Comparison of ENCODE assay signal across 10 cellular contexts in genomic region chr13:84574851-84575250, GRCh38.
A peak's percentile ranks its signal among the peaks of the same experiment; 100 is the strongest.
DNase-seq lines count a peak whose midpoint lies in the region; ATAC-seq, FAIRE-seq and TF ChIP-seq lines count a peak whose summit lies in the region.
"Had no signal": no experiment of that assay in that cellular context is flagged by ENCODE, and none has a peak within 500 bp of the region (broad histone marks: within the 10 kb centered on the region; RNA-seq: fewer than 3 reads in every experiment).

No MANE protein-coding gene starts in this region.

- H3K27me3 Mint-ChIP-seq in CD14-positive monocyte (ENCODE audit: low read depth in 3 of 3) (no peaks in the 10 kb centered on the region), Calu3 (ENCODE audit: unreplicated experiment) (no peaks in the 10 kb centered on the region)

- H3K4me1 ChIP-seq in Karpas-422 (ENCODE audit: low read length) (no peaks in the 10 kb centered on the region), mesenchymal stem cell (ENCODE audit: control insufficient read depth, insufficient read depth, low read depth, low read length) (no peaks in the 10 kb centered on the region), HepG2 (ENCODE audit: insufficient read depth, low read length) (no peaks in the 10 kb centered on the region)
- H3K4me1 ChIP-seq: testis had no signal

- TF ChIP-seq POLR2A in HepG2 (IDR thresholded peaks at IDR 0.05; ENCODE audit: insufficient read depth in 1 of 2, low read depth in 2 of 2, low read length in 2 of 2): no peak

- BruUV-seq in Calu3 (replicated peaks; lab: Mats Ljungman, UMichigan) (no TSS peak), HepG2 (replicated peaks; lab: Mats Ljungman, UMichigan) (no TSS peak)

- CTCF ChIA-PET in Calu3 (lab: Charles Lee): no interaction called here
- CTCF ChIA-PET in HepG2 (lab: Yijun Ruan, JAX; ENCODE audit: low intra/inter-chr PET ratio, low total read pairs): no interaction called here

- H3K4me3 ChIP-seq in Karpas-422 (ENCODE audit: low read length): no peak overlapping the region
- no peak overlapping the region for H3K4me3 ChIP-seq in mesenchymal stem cell (ENCODE audit: insufficient read depth in 1 of 2, low read depth in 1 of 2, low read length in 2 of 2)
- no peak overlapping the region for H3K4me3 ChIP-seq in HepG2 (replicated peaks in 1 of 3; ENCODE audit: insufficient read depth in 1 of 3, low read depth in 2 of 3, low read length in 3 of 3)
- H3K4me3 ChIP-seq: testis had no signal

- no peak overlapping the region for H2AK5ac ChIP-seq in mesenchymal stem cell (ENCODE audit: low read length, severe bottlenecking)

- no peak overlapping the region for H3K4me2 ChIP-seq in Karpas-422 (ENCODE audit: low read depth, low read length, poor library complexity, severe bottlenecking)
- no peak overlapping the region for H3K4me2 ChIP-seq in mesenchymal stem cell (ENCODE audit: low read length, poor library complexity, severe bottlenecking)
- H3K4me2 ChIP-seq in HepG2 (ENCODE audit: low read depth, low read length): no peak overlapping the region

- H3K4me3 Mint-ChIP-seq in CD14-positive monocyte (no peak overlapping the region), Calu3 (ENCODE audit: low read depth, unreplicated experiment) (no peak overlapping the region)

- POLR2A ChIA-PET in HepG2 (lab: Yijun Ruan, JAX): no interaction called here

- no peak for TF ChIP-seq RAD21 in HepG2 (CRISPR knock-in tag; IDR thresholded peaks at IDR 0.05)

- H3K14ac ChIP-seq in mesenchymal stem cell (ENCODE audit: low read length in 2 of 2): no peak overlapping the region

- in situ Hi-C loops in HepG2 (cut with HindIII; ENCODE audit: extremely low pct_ligation_motif_present, low pct_unique_long_range_greater_than_20kb): no loop called here

- FAIRE-seq in HepG2 (lab: Jason Lieb, UNC): no peak

- H3K18ac ChIP-seq in mesenchymal stem cell (ENCODE audit: low read depth in 1 of 2, low read length in 2 of 2): no peak overlapping the region

- H3K4me1 Mint-ChIP-seq in CD14-positive monocyte: no peaks in the 10 kb centered on the region
- no peaks in the 10 kb centered on the region for H3K4me1 Mint-ChIP-seq in Calu3 (ENCODE audit: low read depth, unreplicated experiment)

- H3K9me3 ChIP-seq in Karpas-422 (ENCODE audit: low read length) (no peaks in the 10 kb centered on the region), mesenchymal stem cell (ENCODE audit: control insufficient read depth, low read length) (no peaks in the 10 kb centered on the region), HepG2 (ENCODE audit: low read length) (peaks cover 3% of the 10 kb centered on the region; the same call in 1 of the 2 replicates)
- H3K9me3 ChIP-seq: testis had no signal

- no peak overlapping the region for H2BK5ac ChIP-seq in mesenchymal stem cell (ENCODE audit: low read depth, low read length, poor library complexity, severe bottlenecking)

- DNase-seq in Karpas-422: peak; percentile 48
- peak; percentile 51 for DNase-seq in astrocyte of the hippocampus (ENCODE audit: low read depth, low spot score)
- DNase-seq in mesenchymal stem cell: peak; percentile 3
- no peak for DNase-seq in CD14-positive monocyte (ENCODE audit: low spot score)
- DNase-seq in Calu3: no peak
- no peak for DNase-seq in HepG2 (ENCODE audit: low spot score)
- DNase-seq: RPMI8226, testis had no signal

- TF ChIP-seq CTCF in C4-2B (conservative IDR thresholded peaks at IDR 0.05) (peak; percentile 53), CD14-positive monocyte (IDR thresholded peaks at IDR 0.05) (no peak), Calu3 (IDR thresholded peaks at IDR 0.05; ENCODE audit: unreplicated experiment) (no peak), HepG2 (CRISPR knock-in tag; IDR thresholded peaks at IDR 0.05) (no peak)

- H3K27me3 ChIP-seq in Karpas-422 (ENCODE audit: low read length) (no peaks in the 10 kb centered on the region), mesenchymal stem cell (ENCODE audit: control insufficient read depth in 1 of 2, insufficient read depth in 1 of 2, low read length in 2 of 2) (no peaks in the 10 kb centered on the region), HepG2 (ENCODE audit: control insufficient read depth in 1 of 2, insufficient read depth in 2 of 2, low read length in 2 of 2) (no peaks in the 10 kb centered on the region)
- H3K27me3 ChIP-seq: testis had no signal

- H3K9me2 ChIP-seq in Karpas-422 (replicated peaks; ENCODE audit: insufficient read depth, low read length): 0 out of 2 replicates have a peak, but pooled peaks cover 4% of the 10 kb centered on the region

- H4K91ac ChIP-seq in mesenchymal stem cell (ENCODE audit: low read length): no peak overlapping the region

- H2BK15ac ChIP-seq in mesenchymal stem cell (ENCODE audit: low read depth, poor library complexity, severe bottlenecking): no peak overlapping the region

- ATAC-seq in HG02970 (IDR thresholded peaks at IDR 0.05; ENCODE audit: low FRiP score, unreplicated experiment) (no peak), HepG2 (no peak)

- H2AFZ ChIP-seq in Karpas-422 (ENCODE audit: low read length) (no peak overlapping the region), mesenchymal stem cell (ENCODE audit: low read depth, low read length) (no peak overlapping the region), HepG2 (ENCODE audit: low read length) (no peak overlapping the region)

- H3K79me1 ChIP-seq in mesenchymal stem cell (replicated peaks; ENCODE audit: low read length, poor library complexity, severe bottlenecking): no peaks in the 10 kb centered on the region

- H3K27ac ChIP-seq in C4-2B (no peak overlapping the region), Karpas-422 (ENCODE audit: low read length) (no peak overlapping the region), mesenchymal stem cell (ENCODE audit: low read length, poor library complexity, severe bottlenecking) (no peak overlapping the region), HepG2 (ENCODE audit: extremely low read length, insufficient read depth, low read length) (no peak overlapping the region)
- H3K27ac ChIP-seq: testis had no signal

- intact Hi-C loops in CD14-positive monocyte (cut with micrococcal nuclease): no loop called here
- intact Hi-C loops in Calu3 (cut with micrococcal nuclease; ENCODE audit: unreplicated experiment): no loop called here
- intact Hi-C loops in HepG2 (cut with micrococcal nuclease; ENCODE audit: unreplicated experiment): no loop called here

- H2BK120ac ChIP-seq in mesenchymal stem cell (ENCODE audit: low read depth, low read length): no peak overlapping the region

- H4K20me1 ChIP-seq in Karpas-422 (ENCODE audit: insufficient read depth, low read depth, low read length) (no peaks in the 10 kb centered on the region), HepG2 (ENCODE audit: insufficient read depth, low read length) (no peaks in the 10 kb centered on the region)

- H2BK12ac ChIP-seq in mesenchymal stem cell (ENCODE audit: low read length in 2 of 2): no peak overlapping the region

- H3K4ac ChIP-seq in mesenchymal stem cell (ENCODE audit: low read depth in 1 of 2, low read length in 2 of 2): no peak overlapping the region

- H3K9me3 Mint-ChIP-seq in CD14-positive monocyte: peaks cover 0 to 7% (median 2%) of the 10 kb centered on the region in 7 donors
- H3K9me3 Mint-ChIP-seq in Calu3 (ENCODE audit: low read depth, unreplicated experiment): no peaks in the 10 kb centered on the region

- H3K9ac ChIP-seq in Karpas-422 (ENCODE audit: low read length) (no peak overlapping the region), mesenchymal stem cell (ENCODE audit: low read length) (no peak overlapping the region), HepG2 (ENCODE audit: insufficient read depth, low read depth, low read length) (no peak overlapping the region)

- H3K36me3 Mint-ChIP-seq in CD14-positive monocyte: no peaks in the 10 kb centered on the region
- no peaks in the 10 kb centered on the region for H3K36me3 Mint-ChIP-seq in Calu3 (ENCODE audit: insufficient read depth, unreplicated experiment)

- H3K79me2 ChIP-seq in Karpas-422 (ENCODE audit: low read length) (no peaks in the 10 kb centered on the region), HepG2 (ENCODE audit: insufficient read depth, low read length) (no peaks in the 10 kb centered on the region)

- no peak for TF ChIP-seq EP300 in HepG2 (IDR thresholded peaks at IDR 0.05; ENCODE audit: low read depth in 2 of 2, low read length in 2 of 2)
- TF ChIP-seq EP300 in HepG2 (CRISPR knock-in tag; IDR thresholded peaks at IDR 0.05; ENCODE audit: borderline replicate concordance): no peak

- H3K27ac Mint-ChIP-seq in CD14-positive monocyte: no peak overlapping the region
- no peak overlapping the region for H3K27ac Mint-ChIP-seq in Calu3 (ENCODE audit: unreplicated experiment)

- no peak overlapping the region for H3K23ac ChIP-seq in mesenchymal stem cell (ENCODE audit: low read length in 2 of 2)

- no peak overlapping the region for H4K8ac ChIP-seq in mesenchymal stem cell (ENCODE audit: low read length)

- H3K36me3 ChIP-seq in Karpas-422 (ENCODE audit: insufficient read depth, low read length) (no peaks in the 10 kb centered on the region), mesenchymal stem cell (ENCODE audit: control insufficient read depth in 1 of 2, insufficient read depth in 2 of 2, low read depth in 1 of 2, low read length in 2 of 2) (no peaks in the 10 kb centered on the region), HepG2 (replicated peaks in 1 of 2; ENCODE audit: control insufficient read depth in 1 of 2, insufficient read depth in 2 of 2, low read length in 2 of 2) (no peaks in the 10 kb centered on the region)

TF ChIP-seq in HepG2, 621 proteins besides CTCF, POLR2A, EP300 and RAD21 (continues in another document):
- no peak for TF ChIP-seq RCOR2 (CRISPR knock-in tag; IDR thresholded peaks at IDR 0.05)
- no peak for TF ChIP-seq THAP11 (CRISPR knock-in tag; IDR thresholded peaks at IDR 0.05)
- TF ChIP-seq TARDBP (CRISPR knock-in tag; IDR thresholded peaks at IDR 0.05): no peak
- no peak for TF ChIP-seq ESRRA (CRISPR knock-in tag; IDR thresholded peaks at IDR 0.05; ENCODE audit: low read depth)
- no peak for TF ChIP-seq ZNF281 (CRISPR knock-in tag; IDR thresholded peaks at IDR 0.05; ENCODE audit: borderline replicate concordance)

Comparison
In these comparisons a context has a peak if more than half of its experiments do, and no peak if none do; other contexts are left out.
1. DNase-seq: peak in Karpas-422 (single experiment), astrocyte of the hippocampus (single experiment) and mesenchymal stem cell (single experiment); none in CD14-positive monocyte (single experiment), Calu3 (single experiment) and HepG2 (single experiment).